8 cellular contexts compared by ENCODE assay signal in genomic region chr1:10755977-10756521, GRCh38. TPM values are rescaled to one million over a fixed set of nuclear protein-coding genes. Genes with fewer than 3 reads are reported as not detected.
DNase-seq lines count a peak whose midpoint lies in the region; ATAC-seq and TF ChIP-seq lines count a peak whose summit lies in the region.

No MANE protein-coding gene starts in this region.

- H3K36me3 ChIP-seq in DND-41 (ENCODE audit: insufficient read depth, low read length): no peaks in the 10 kb centered on the region
- no peaks in the 10 kb centered on the region for H3K36me3 ChIP-seq in skeletal muscle satellite cell (ENCODE audit: insufficient read depth, low read length)

- no peaks in the 10 kb centered on the region for H3K79me2 ChIP-seq in DND-41 (ENCODE audit: insufficient read depth, low read length)

- H3K9ac ChIP-seq in DND-41 (ENCODE audit: low read depth, low read length) (no peak overlapping the region), skeletal muscle satellite cell (ENCODE audit: low read depth, low read length) (no peak overlapping the region)

- H3K27me3 ChIP-seq in DND-41 (ENCODE audit: insufficient read depth, low read length, poor library complexity) (peaks cover 11% of the 10 kb centered on the region), skeletal muscle satellite cell (ENCODE audit: control insufficient read depth, insufficient read depth, low read length) (peaks cover 46% of the 10 kb centered on the region)

- ATAC-seq in DND-41 (ENCODE audit: insufficient read depth, low read depth) (peak; percentile 99), GM19463 (IDR thresholded peaks at IDR 0.05; ENCODE audit: unreplicated experiment) (no peak)

- H3K27ac ChIP-seq in DND-41 (ENCODE audit: low read length): no peak overlapping the region

- DNase-seq in DND-41: peak; percentile 79
- DNase-seq in NCI-H524 treated with DMSO at 0.1 percent for 48 hours (lab: John Stamatoyannopoulos, UW): peak; percentile 39
- peak; percentile 70 for DNase-seq in activated CD8-positive, alpha-beta memory T cell treated with anti-CD3 and anti-CD28 coated beads for 24 hours
- peak; percentile 6 for DNase-seq in fibroblast of the aortic adventitia (ENCODE audit: low read depth)
- no peak for DNase-seq in iPS-NIHi7 (ENCODE audit: extremely low spot score)
- DNase-seq in NCI-H1930 (lab: John Stamatoyannopoulos, UW): no peak

- no peak overlapping the region for H2AFZ ChIP-seq in DND-41 (ENCODE audit: low read depth, low read length)

- no peak overlapping the region for H3K4me3 ChIP-seq in DND-41 (ENCODE audit: low read depth in 1 of 2, low read length in 2 of 2)
- no peak overlapping the region for H3K4me3 ChIP-seq in fibroblast of the aortic adventitia (ENCODE audit: low read depth, low read length)
- no peak overlapping the region for H3K4me3 ChIP-seq in skeletal muscle satellite cell (ENCODE audit: low read length)

- peaks cover 2% of the 10 kb centered on the region; the same call in 1 of the 2 replicates for H3K4me1 ChIP-seq in DND-41 (ENCODE audit: insufficient read depth, low read length)
- H3K4me1 ChIP-seq in skeletal muscle satellite cell (ENCODE audit: control insufficient read depth, insufficient read depth, low read length): peaks cover 7% of the 10 kb centered on the region

- peak; percentile 29 for TF ChIP-seq CTCF in DND-41 (IDR thresholded peaks at IDR 0.05; ENCODE audit: borderline replicate concordance, extremely low read depth, low read length, poor library complexity, severe bottlenecking)
- TF ChIP-seq CTCF in fibroblast of the aortic adventitia (IDR thresholded peaks at IDR 0.05; ENCODE audit: insufficient read depth, low read length): no peak

- H3K9me3 ChIP-seq in DND-41 (ENCODE audit: insufficient read depth, low read length, severe bottlenecking) (no peaks in the 10 kb centered on the region), skeletal muscle satellite cell (replicated peaks; ENCODE audit: low read length) (no peaks in the 10 kb centered on the region)

- H4K20me1 ChIP-seq in DND-41 (ENCODE audit: insufficient read depth, low read length): peaks cover 11% of the 10 kb centered on the region; the same call in 1 of the 2 replicates

- H3K4me2 ChIP-seq in DND-41 (ENCODE audit: insufficient read depth, low read length) (no peak overlapping the region), skeletal muscle satellite cell (ENCODE audit: low read length) (peak overlapping the region; percentile 29)

RNA-seq across cellular contexts. Expression of gene CASZ1, which starts 40.4 kb away (rescaled TPM):
- total RNA-seq in fibroblast of the aortic adventitia (ENCODE audit: low replicate concordance): 0.09 TPM in 1 of 2 replicates, not detected in the other
- total RNA-seq in skeletal muscle satellite cell (2012; rRNA removed): 0.44 TPM in 1 of 2 replicates, not detected in the other

Comparison
In these comparisons a context has a peak if more than half of its experiments do, and no peak if none do; other contexts are left out.
1. DNase-seq: peak in DND-41 (single experiment), NCI-H524 treated with DMSO at 0.1 percent for 48 hours (single experiment), activated CD8-positive, alpha-beta memory T cell treated with anti-CD3 and anti-CD28 coated beads for 24 hours (single experiment) and fibroblast of the aortic adventitia (single experiment); none in iPS-NIHi7 (single experiment) and NCI-H1930 (0 of 2).